In genomic region chrX:13250831-13251612, GRCh38 we compare ENCODE assay signal across 12 cellular contexts.
DNase-seq lines count a peak whose midpoint lies in the region; ATAC-seq, FAIRE-seq and TF ChIP-seq lines count a peak whose summit lies in the region.
"Had no signal": no experiment of that assay in that cellular context is flagged by ENCODE, and none has a peak within 500 bp of the region (broad histone marks: within the 10 kb centered on the region; RNA-seq: fewer than 3 reads in every experiment).

No MANE protein-coding gene starts in this region.

- BruUV-seq in endothelial cell of umbilical vein (replicated peaks; lab: Mats Ljungman, UMichigan) = TSS peak; percentile 50

- peaks cover 9% of the 10 kb centered on the region for H3K4me1 ChIP-seq in endothelial cell of umbilical vein (ENCODE audit: control insufficient read depth, extremely low read depth, insufficient read depth, low read length)

- CTCF ChIA-PET in endothelial cell of umbilical vein (lab: Charles Lee) = no interaction called here

- H3K9me3 ChIP-seq in endothelial cell of umbilical vein (replicated peaks; ENCODE audit: control insufficient read depth, insufficient read depth, low read length) = no peaks in the 10 kb centered on the region

- peak overlapping the region; percentile 57 for H2AFZ ChIP-seq in endothelial cell of umbilical vein (ENCODE audit: low read depth, low read length)

- dilution Hi-C loops in endothelial cell of umbilical vein (cut with MboI; ENCODE audit: extremely low pct_ligation_motif_present, low sequenced_read_pairs) = no loop called here

- H3K4me2 ChIP-seq in endothelial cell of umbilical vein (ENCODE audit: insufficient read depth, low read length) = peak overlapping the region; percentile 11

- no peaks in the 10 kb centered on the region for H3K36me3 ChIP-seq in endothelial cell of umbilical vein (ENCODE audit: control insufficient read depth in 2 of 2, extremely low read depth in 1 of 2, insufficient read depth in 2 of 2, low read length in 2 of 2)

- H3K4me3 ChIP-seq in NB4 (ENCODE audit: low read depth, low read length) (no peak overlapping the region), endothelial cell of umbilical vein (replicated peaks in 1 of 3; ENCODE audit: insufficient read depth in 1 of 3, low read depth in 1 of 3, low read length in 3 of 3) (no peak overlapping the region)

- FAIRE-seq in endothelial cell of umbilical vein (lab: Jason Lieb, UNC) = peak; percentile 95
- no peak for FAIRE-seq in GM19239 (lab: Jason Lieb, UNC)
- FAIRE-seq in frontal cortex (lab: Jason Lieb, UNC) = no peak
- FAIRE-seq: bronchial epithelial cell had no signal

- TF ChIP-seq CTCF in AG09319 (IDR thresholded peaks at IDR 0.05; ENCODE audit: low read depth, low read length) (no peak), NB4 (IDR thresholded peaks at IDR 0.05; ENCODE audit: low read depth, low read length) (no peak), endothelial cell of umbilical vein (IDR thresholded peaks at IDR 0.05; ENCODE audit: extremely low read depth in 1 of 2, insufficient read depth in 1 of 2, low read depth in 1 of 2, low read length in 2 of 2) (no peak)

- H3K9me1 ChIP-seq in endothelial cell of umbilical vein (replicated peaks; ENCODE audit: control insufficient read depth, extremely low read depth, insufficient read depth, low read length) = no peaks in the 10 kb centered on the region

- no peaks in the 10 kb centered on the region for H3K27me3 ChIP-seq in endothelial cell of umbilical vein (ENCODE audit: control insufficient read depth in 2 of 2, insufficient read depth in 2 of 2, low read length in 2 of 2)

- POLR2A ChIA-PET in endothelial cell of umbilical vein (lab: Charles Lee) = interaction anchor here (0.7 to 0.9 kb wide), 2 partner anchors 26 to 90 kb away, joined by 3 to 7 read pairs; no protein-coding TSS in a partner anchor

- intact Hi-C loops in endothelial cell of umbilical vein (cut with micrococcal nuclease) = loop anchor here (1.0 kb wide), 2 partner anchors 90 to 272 kb away; no protein-coding TSS in a partner anchor

- H4K20me1 ChIP-seq in endothelial cell of umbilical vein (replicated peaks; ENCODE audit: control insufficient read depth, extremely low read depth, insufficient read depth, low read length) = no peaks in the 10 kb centered on the region

- H3K79me2 ChIP-seq in endothelial cell of umbilical vein (ENCODE audit: control insufficient read depth, insufficient read depth, low read length) = no peaks in the 10 kb centered on the region

- H3K9ac ChIP-seq in endothelial cell of umbilical vein (replicated peaks; ENCODE audit: extremely low read depth, insufficient read depth, low read length) = no peak overlapping the region

- ATAC-seq in GM18868 (IDR thresholded peaks at IDR 0.05; ENCODE audit: unreplicated experiment) = no peak

- H3K27ac ChIP-seq in endothelial cell of umbilical vein (ENCODE audit: insufficient read depth, low read depth, low read length) = peak overlapping the region; percentile 69

- DNase-seq in AG09319 (ENCODE audit: extremely low read depth, low read depth) (peak; percentile 93), NB4 (ENCODE audit: low read depth) (peak; percentile 37), endothelial cell of umbilical vein (ENCODE audit: low read depth, low spot score) (peak; percentile 89), myocyte (ENCODE audit: low read depth) (peak; percentile 79), GM19239 (ENCODE audit: insufficient read length, low spot score) (no peak), NCI-H2081 (lab: John Stamatoyannopoulos, UW) (no peak), frontal cortex (ENCODE audit: low spot score in 2 of 2) (no peak)
- DNase-seq: activated CD4-positive, alpha-beta T cell treated with anti-CD3 and anti-CD28 coated beads for 1 hour; CD8-positive, alpha-beta memory T cell; stimulated activated CD4-positive, alpha-beta T cell treated with anti-CD3 and anti-CD28 coated beads, Interleukin-4, amount 100 ng/mL, for 1 hour had no signal

- TF ChIP-seq POLR2A in NB4 (IDR thresholded peaks at IDR 0.05; ENCODE audit: extremely low read depth, insufficient read length) (no peak), endothelial cell of umbilical vein (IDR thresholded peaks at IDR 0.05; ENCODE audit: low read depth, low read length) (no peak)

TF ChIP-seq in endothelial cell of umbilical vein, 7 proteins besides CTCF, POLR2A, EP300 and RAD21:
- TF ChIP-seq GATA2 (IDR thresholded peaks at IDR 0.05; ENCODE audit: insufficient read depth, insufficient read length, low read depth, low read length) = no peak
- no peak for TF ChIP-seq POLR2AphosphoS5 (IDR thresholded peaks at IDR 0.05; ENCODE audit: insufficient read depth, low read depth, low read length)
- no peak for TF ChIP-seq MYC (IDR thresholded peaks at IDR 0.05; ENCODE audit: low read depth, low read length)
- no peak for TF ChIP-seq FOS (IDR thresholded peaks at IDR 0.05; ENCODE audit: borderline replicate concordance, insufficient read depth, low read length)
- TF ChIP-seq JUN (IDR thresholded peaks at IDR 0.05; ENCODE audit: borderline replicate concordance, insufficient read depth, insufficient read length, low read depth) = no peak
- no peak for TF ChIP-seq EZH2 (IDR thresholded peaks at IDR 0.05; ENCODE audit: borderline replicate concordance, low read depth, low read length, severe bottlenecking)
- no peak for TF ChIP-seq MAX (IDR thresholded peaks at IDR 0.05; ENCODE audit: insufficient read depth, insufficient read length)

Comparison
In these comparisons a context has a peak if more than half of its experiments do, and no peak if none do; other contexts are left out.
1. DNase-seq: peak in AG09319 (single experiment), NB4 (single experiment), endothelial cell of umbilical vein (single experiment) and myocyte (single experiment); none in GM19239 (single experiment), NCI-H2081 (0 of 2) and frontal cortex (0 of 2).